Comparison of ENCODE assay signal across 1 cellular context in genomic region chr1:1564278-1564677, GRCh38.
TF ChIP-seq lines count a peak whose summit lies in the region.

No MANE protein-coding gene starts in this region.

TF ChIP-seq in K562, 482 proteins besides CTCF, POLR2A, EP300 and RAD21:
- TF ChIP-seq MNT (conservative IDR thresholded peaks at IDR 0.05): no peak
- TF ChIP-seq TAF15 (IDR thresholded peaks at IDR 0.05; ENCODE audit: low read depth, low read length): no peak
- TF ChIP-seq TFAP4 (CRISPR knock-in tag; IDR thresholded peaks at IDR 0.05; ENCODE audit: borderline replicate concordance): peak; percentile 26; the same call in 1 of the 2 replicates
- TF ChIP-seq CHCHD3 (CRISPR knock-in tag; IDR thresholded peaks at IDR 0.05): no peak
- peak; percentile 39; the same call in 1 of the 2 replicates for TF ChIP-seq POLR2AphosphoS5 (IDR thresholded peaks at IDR 0.05; ENCODE audit: control insufficient read depth, insufficient read depth, low read depth, low read length)
- no peak for TF ChIP-seq ZNF311 (CRISPR knock-in tag; IDR thresholded peaks at IDR 0.05)
- peak; percentile 54 for TF ChIP-seq RBFOX2 (IDR thresholded peaks at IDR 0.05; ENCODE audit: low read depth, low read length)
- peak; percentile 42; the same call in 1 of the 2 replicates for TF ChIP-seq SUPT5H (IDR thresholded peaks at IDR 0.05)
- 0 out of 2 replicates have a peak, but pooled peaks have one; percentile 17 for TF ChIP-seq MYNN (IDR thresholded peaks at IDR 0.05)
- no peak for TF ChIP-seq MYNN (CRISPR knock-in tag; IDR thresholded peaks at IDR 0.05)
- 0 out of 2 replicates have a peak, but pooled peaks have one; percentile 43 for TF ChIP-seq ZNF124 (CRISPR knock-in tag; IDR thresholded peaks at IDR 0.05)
- TF ChIP-seq POLR2B (IDR thresholded peaks at IDR 0.05; ENCODE audit: low read depth, partially characterized antibody): peak; percentile 28
- TF ChIP-seq TSC22D4 (tag; IDR thresholded peaks at IDR 0.05): no peak
- peak; percentile 50; the same call in 1 of the 2 replicates for TF ChIP-seq POLR2G (IDR thresholded peaks at IDR 0.05; ENCODE audit: low read depth, low read length)
- peak; percentile 78 for TF ChIP-seq ESRRA (IDR thresholded peaks at IDR 0.05; ENCODE audit: borderline replicate concordance, low read depth)
TF ChIP-seq in K562: peak in this region for 9.
